In genomic region chr2:95314964-95315611, GRCh38 we compare ENCODE assay signal across 1 cellular context.
TF ChIP-seq lines count a peak whose summit lies in the region.

No MANE protein-coding gene starts in this region.

TF ChIP-seq in GM23338, 12 proteins besides CTCF, POLR2A, EP300 and RAD21 (continued from another document):
- TF ChIP-seq, protein P1, sequence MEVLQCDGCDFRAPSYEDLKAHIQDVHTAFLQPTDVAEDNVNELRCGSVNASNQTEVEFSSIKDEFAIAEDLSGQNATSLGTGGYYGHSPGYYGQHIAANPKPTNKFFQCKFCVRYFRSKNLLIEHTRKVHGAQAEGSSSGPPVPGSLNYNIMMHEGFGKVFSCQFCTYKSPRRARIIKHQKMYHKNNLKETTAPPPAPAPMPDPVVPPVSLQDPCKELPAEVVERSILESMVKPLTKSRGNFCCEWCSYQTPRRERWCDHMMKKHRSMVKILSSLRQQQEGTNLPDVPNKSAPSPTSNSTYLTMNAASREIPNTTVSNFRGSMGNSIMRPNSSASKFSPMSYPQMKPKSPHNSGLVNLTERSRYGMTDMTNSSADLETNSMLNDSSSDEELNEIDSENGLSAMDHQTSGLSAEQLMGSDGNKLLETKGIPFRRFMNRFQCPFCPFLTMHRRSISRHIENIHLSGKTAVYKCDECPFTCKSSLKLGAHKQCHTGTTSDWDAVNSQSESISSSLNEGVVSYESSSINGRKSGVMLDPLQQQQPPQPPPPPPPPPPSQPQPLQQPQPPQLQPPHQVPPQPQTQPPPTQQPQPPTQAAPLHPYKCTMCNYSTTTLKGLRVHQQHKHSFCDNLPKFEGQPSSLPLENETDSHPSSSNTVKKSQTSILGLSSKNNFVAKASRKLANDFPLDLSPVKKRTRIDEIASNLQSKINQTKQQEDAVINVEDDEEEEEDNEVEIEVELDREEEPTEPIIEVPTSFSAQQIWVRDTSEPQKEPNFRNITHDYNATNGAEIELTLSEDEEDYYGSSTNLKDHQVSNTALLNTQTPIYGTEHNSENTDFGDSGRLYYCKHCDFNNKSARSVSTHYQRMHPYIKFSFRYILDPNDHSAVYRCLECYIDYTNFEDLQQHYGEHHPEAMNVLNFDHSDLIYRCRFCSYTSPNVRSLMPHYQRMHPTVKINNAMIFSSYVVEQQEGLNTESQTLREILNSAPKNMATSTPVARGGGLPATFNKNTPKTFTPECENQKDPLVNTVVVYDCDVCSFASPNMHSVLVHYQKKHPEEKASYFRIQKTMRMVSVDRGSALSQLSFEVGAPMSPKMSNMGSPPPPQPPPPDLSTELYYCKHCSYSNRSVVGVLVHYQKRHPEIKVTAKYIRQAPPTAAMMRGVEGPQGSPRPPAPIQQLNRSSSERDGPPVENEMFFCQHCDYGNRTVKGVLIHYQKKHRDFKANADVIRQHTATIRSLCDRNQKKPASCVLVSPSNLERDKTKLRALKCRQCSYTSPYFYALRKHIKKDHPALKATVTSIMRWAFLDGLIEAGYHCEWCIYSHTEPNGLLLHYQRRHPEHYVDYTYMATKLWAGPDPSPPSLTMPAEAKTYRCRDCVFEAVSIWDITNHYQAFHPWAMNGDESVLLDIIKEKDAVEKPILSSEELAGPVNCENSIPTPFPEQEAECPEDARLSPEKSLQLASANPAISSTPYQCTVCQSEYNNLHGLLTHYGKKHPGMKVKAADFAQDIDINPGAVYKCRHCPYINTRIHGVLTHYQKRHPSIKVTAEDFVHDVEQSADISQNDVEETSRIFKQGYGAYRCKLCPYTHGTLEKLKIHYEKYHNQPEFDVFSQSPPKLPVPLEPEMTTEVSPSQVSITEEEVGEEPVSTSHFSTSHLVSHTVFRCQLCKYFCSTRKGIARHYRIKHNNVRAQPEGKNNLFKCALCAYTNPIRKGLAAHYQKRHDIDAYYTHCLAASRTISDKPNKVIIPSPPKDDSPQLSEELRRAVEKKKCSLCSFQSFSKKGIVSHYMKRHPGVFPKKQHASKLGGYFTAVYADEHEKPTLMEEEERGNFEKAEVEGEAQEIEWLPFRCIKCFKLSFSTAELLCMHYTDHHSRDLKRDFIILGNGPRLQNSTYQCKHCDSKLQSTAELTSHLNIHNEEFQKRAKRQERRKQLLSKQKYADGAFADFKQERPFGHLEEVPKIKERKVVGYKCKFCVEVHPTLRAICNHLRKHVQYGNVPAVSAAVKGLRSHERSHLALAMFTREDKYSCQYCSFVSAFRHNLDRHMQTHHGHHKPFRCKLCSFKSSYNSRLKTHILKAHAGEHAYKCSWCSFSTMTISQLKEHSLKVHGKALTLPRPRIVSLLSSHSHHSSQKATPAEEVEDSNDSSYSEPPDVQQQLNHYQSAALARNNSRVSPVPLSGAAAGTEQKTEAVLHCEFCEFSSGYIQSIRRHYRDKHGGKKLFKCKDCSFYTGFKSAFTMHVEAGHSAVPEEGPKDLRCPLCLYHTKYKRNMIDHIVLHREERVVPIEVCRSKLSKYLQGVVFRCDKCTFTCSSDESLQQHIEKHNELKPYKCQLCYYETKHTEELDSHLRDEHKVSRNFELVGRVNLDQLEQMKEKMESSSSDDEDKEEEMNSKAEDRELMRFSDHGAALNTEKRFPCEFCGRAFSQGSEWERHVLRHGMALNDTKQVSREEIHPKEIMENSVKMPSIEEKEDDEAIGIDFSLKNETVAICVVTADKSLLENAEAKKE (CRISPR knock-in tag; IDR thresholded peaks at IDR 0.05), result no peak
TF ChIP-seq in GM23338: peak in this region for 0.
